24 cellular contexts compared by ENCODE assay signal in genomic region chr14:102418169-102418852, GRCh38. TPM values are rescaled to one million over a fixed set of nuclear protein-coding genes. Genes with fewer than 3 reads are reported as not detected.
A peak's percentile ranks its signal among the peaks of the same experiment; 100 is the strongest.
DNase-seq lines count a peak whose midpoint lies in the region; ATAC-seq, FAIRE-seq and TF ChIP-seq lines count a peak whose summit lies in the region.
"Had no signal": no experiment of that assay in that cellular context is flagged by ENCODE, and none has a peak within 500 bp of the region (broad histone marks: within the 10 kb centered on the region; RNA-seq: fewer than 3 reads in every experiment).

No MANE protein-coding gene starts in this region.

- no peak overlapping the region for H2AFZ ChIP-seq in GM23338
- no peak overlapping the region for H2AFZ ChIP-seq in K562 (ENCODE audit: low read depth, low read length)
- H2AFZ ChIP-seq in trophoblast cell (ENCODE audit: insufficient read depth, low read length, poor library complexity), result no peak overlapping the region

- no peaks in the 10 kb centered on the region for H3F3A ChIP-seq in GM23338 (replicated peaks; ENCODE audit: low read depth)

- no peaks in the 10 kb centered on the region for H3K79me2 ChIP-seq in GM23338 (replicated peaks; ENCODE audit: insufficient read depth)
- H3K79me2 ChIP-seq in K562 (ENCODE audit: control insufficient read depth, insufficient read depth, low read length), result no peaks in the 10 kb centered on the region
- no peaks in the 10 kb centered on the region for H3K79me2 ChIP-seq in trophoblast cell (ENCODE audit: control insufficient read depth, insufficient read depth, low read length, poor library complexity)

- ATAC-seq in GM23338, result peak; percentile 22
- peak; percentile 74 for ATAC-seq in K562
- peak; percentile 24 for ATAC-seq in esophagus mucosa
- ATAC-seq in GM21723 (IDR thresholded peaks at IDR 0.05; ENCODE audit: unreplicated experiment), result no peak
- no peak for ATAC-seq in GM21717 (IDR thresholded peaks at IDR 0.05; ENCODE audit: unreplicated experiment)
- no peak for ATAC-seq in stimulated activated naive CD8-positive, alpha-beta T cell treated with anti-CD3 and anti-CD28 coated beads, Interleukin-15, amount 100 ng/mL, for 72 hours
- ATAC-seq: activated CD8-positive, alpha-beta T cell treated with anti-CD3 and anti-CD28 coated beads for 36 hours; stimulated activated naive CD8-positive, alpha-beta T cell treated with anti-CD3 and anti-CD28 coated beads, Interleukin-15, Interleukin-2, amounts not matched to agents 100 U/mL and 50 U/mL, for 24 hours; T-cell had no signal

- H3K18ac ChIP-seq in trophoblast cell (ENCODE audit: low read length), result no peak overlapping the region

- H3K36me3 ChIP-seq in GM23338 (ENCODE audit: insufficient read depth) (no peaks in the 10 kb centered on the region), K562 (ENCODE audit: control insufficient read depth, insufficient read depth, low read length) (no peaks in the 10 kb centered on the region), trophoblast cell (ENCODE audit: control insufficient read depth in 1 of 2, insufficient read depth in 2 of 2, low read length in 2 of 2) (peaks cover 4 to 20% of the 10 kb centered on the region in 2 experiments)

- no TSS peak for BruUV-seq in K562 (replicated peaks; lab: Mats Ljungman, UMichigan)

- POLR2A ChIA-PET in K562 (lab: Yijun Ruan, JAX), result interaction anchor here (0.6 to 1.2 kb wide), 4 partner anchors 15 to 202 kb away, joined by 3 to 4 read pairs (median 4); no protein-coding TSS in a partner anchor

- H2BK12ac ChIP-seq in trophoblast cell (ENCODE audit: low read length), result no peak overlapping the region

- peak overlapping the region; percentile 40 for H4K12ac ChIP-seq in trophoblast cell (ENCODE audit: low read depth, low read length)

- TF ChIP-seq RAD21 in K562 (CRISPR knock-in tag; conservative IDR thresholded peaks at IDR 0.05 in 1 of 2, IDR thresholded peaks at IDR 0.05 in 1 of 2), result no peak

- no peak overlapping the region for H4K91ac ChIP-seq in trophoblast cell (ENCODE audit: low read depth, low read length)

- H3K27me3 ChIP-seq in GM23338 (ENCODE audit: insufficient read depth) (no peaks in the 10 kb centered on the region), K562 (ENCODE audit: control insufficient read depth in 2 of 2, insufficient read depth in 2 of 2, low read length in 2 of 2) (peaks cover 0 to 11% of the 10 kb centered on the region in 2 experiments; a peak in 2 of 5 replicates), trophoblast cell (ENCODE audit: insufficient read depth, low read length) (no peaks in the 10 kb centered on the region)
- H3K27me3 ChIP-seq: BLaER1, heart left ventricle, neutrophil, tibial nerve had no signal

- TF ChIP-seq POLR2A in K562 (conservative IDR thresholded peaks at IDR 0.05), result no peak

- intact Hi-C loops in K562 (cut with micrococcal nuclease), result no loop called here

- peaks cover 5% of the 10 kb centered on the region for H3K27me3 Mint-ChIP-seq in GM23338 (ENCODE audit: insufficient read depth, low read depth, poor library complexity)
- no peaks in the 10 kb centered on the region for H3K27me3 Mint-ChIP-seq in stimulated activated naive CD8-positive, alpha-beta T cell treated with anti-CD3 and anti-CD28 coated beads, Interleukin-15, amount 100 ng/mL, for 72 hours
- H3K27me3 Mint-ChIP-seq: activated CD8-positive, alpha-beta T cell treated with anti-CD3 and anti-CD28 coated beads for 36 hours; activated naive CD8-positive, alpha-beta T cell treated with anti-CD3 and anti-CD28 coated beads, Interleukin-2, amount 10 ng/mL, durations not matched to agents 7 days and 5 days; T-cell had no signal

- H4K8ac ChIP-seq in trophoblast cell (ENCODE audit: low read depth, low read length), result no peak overlapping the region

- no peaks in the 10 kb centered on the region for H3K9me3 Mint-ChIP-seq in GM23338
- no peaks in the 10 kb centered on the region for H3K9me3 Mint-ChIP-seq in stimulated activated naive CD8-positive, alpha-beta T cell treated with anti-CD3 and anti-CD28 coated beads, Interleukin-15, amount 100 ng/mL, for 72 hours
- H3K9me3 Mint-ChIP-seq: activated CD8-positive, alpha-beta T cell treated with anti-CD3 and anti-CD28 coated beads for 36 hours; activated naive CD8-positive, alpha-beta T cell treated with anti-CD3 and anti-CD28 coated beads, Interleukin-2, amount 10 ng/mL, durations not matched to agents 7 days and 5 days; T-cell had no signal

- peak overlapping the region; percentile 82 for H3K27ac Mint-ChIP-seq in GM23338
- H3K27ac Mint-ChIP-seq in stimulated activated naive CD8-positive, alpha-beta T cell treated with anti-CD3 and anti-CD28 coated beads, Interleukin-15, amount 100 ng/mL, for 72 hours, result peak overlapping the region in 1 of 2 donors; percentile 42
- H3K27ac Mint-ChIP-seq: activated CD8-positive, alpha-beta T cell treated with anti-CD3 and anti-CD28 coated beads for 36 hours; T-cell had no signal

- no peak overlapping the region for H3K14ac ChIP-seq in trophoblast cell (ENCODE audit: low read length)

- TF ChIP-seq EP300 in K562 (IDR thresholded peaks at IDR 0.05; ENCODE audit: low read length), result no peak

- H3K36me3 Mint-ChIP-seq in GM23338 (ENCODE audit: low read depth), result peaks cover 2% of the 10 kb centered on the region; the same call in 2 of the 3 replicates

- peak in 1 of 2 experiments; percentile 24; a peak in 2 of 4 replicates for TF ChIP-seq CTCF in GM23338 (conservative IDR thresholded peaks at IDR 0.05; ENCODE audit: low read depth in 2 of 2)
- TF ChIP-seq CTCF in K562 (IDR thresholded peaks at IDR 0.05 in 2 of 3, conservative IDR thresholded peaks at IDR 0.05 in 1 of 3; ENCODE audit: insufficient read depth in 2 of 3, low read depth in 1 of 3, low read length in 3 of 3), result peak in 1 of 3 experiments; percentile 4; a peak in 1 of 6 replicates

- CTCF ChIA-PET in K562 (lab: Yijun Ruan, JAX; ENCODE audit: low intra/inter-chr PET ratio), result no interaction called here

- H3K23ac ChIP-seq in trophoblast cell (ENCODE audit: low read length), result no peak overlapping the region

- H4K20me1 ChIP-seq in GM23338 (replicated peaks; ENCODE audit: insufficient read depth), result no peaks in the 10 kb centered on the region
- H4K20me1 ChIP-seq in K562 (replicated peaks; ENCODE audit: control insufficient read depth, insufficient read depth, low read length), result no peaks in the 10 kb centered on the region
- H4K20me1 ChIP-seq: BLaER1 had no signal

- no peak overlapping the region for H3K4me2 ChIP-seq in GM23338
- peak overlapping the region; percentile 46 for H3K4me2 ChIP-seq in K562 (ENCODE audit: insufficient read depth, low read length)
- H3K4me2 ChIP-seq in trophoblast cell (ENCODE audit: low read length), result no peak overlapping the region
- H3K4me2 ChIP-seq: BLaER1, KMS-11 had no signal

- DNase-seq in GM23338 (ENCODE audit: low spot score) (no peak), K562 (ENCODE audit: extremely low read depth in 1 of 4, low spot score in 3 of 4) (peak in 1 of 4 experiments; percentile 6), trophoblast cell (no peak), pons (ENCODE audit: low spot score) (no peak)
- DNase-seq in stimulated activated naive CD8-positive, alpha-beta T cell treated with anti-CD3 and anti-CD28 coated beads, Interleukin-15, amount 100 ng/mL, for 72 hours, result no peak
- DNase-seq: activated CD8-positive, alpha-beta T cell treated with anti-CD3 and anti-CD28 coated beads for 36 hours; activated gamma-delta T cell; activated naive CD8-positive, alpha-beta T cell treated with anti-CD3 and anti-CD28 coated beads, Interleukin-2, amount 10 ng/mL, durations not matched to agents 7 days and 5 days; activated T-cell treated with anti-CD3 and anti-CD28 coated beads for 4 hours; effector CD8-positive, alpha-beta T cell; heart left ventricle; NCI-H1417 treated with DMSO at 0.1 percent for 48 hours; NCI-H345; NCI-H774; stimulated activated naive CD8-positive, alpha-beta T cell treated with anti-CD3 and anti-CD28 coated beads, Interleukin-15, Interleukin-2, amounts not matched to agents 100 U/mL and 50 U/mL, for 24 hours; T-cell had no signal

- H3K4me1 Mint-ChIP-seq in GM23338, result peaks cover 15% of the 10 kb centered on the region
- no peaks in the 10 kb centered on the region for H3K4me1 Mint-ChIP-seq in stimulated activated naive CD8-positive, alpha-beta T cell treated with anti-CD3 and anti-CD28 coated beads, Interleukin-15, amount 100 ng/mL, for 72 hours
- H3K4me1 Mint-ChIP-seq: activated naive CD8-positive, alpha-beta T cell treated with anti-CD3 and anti-CD28 coated beads, Interleukin-2, amount 10 ng/mL, durations not matched to agents 7 days and 5 days had no signal

- H2BK120ac ChIP-seq in trophoblast cell (ENCODE audit: insufficient read depth, low read length, poor library complexity), result no peak overlapping the region

- H3K4me3 ChIP-seq in GM23338 (no peak overlapping the region), K562 (no peak overlapping the region), trophoblast cell (ENCODE audit: low read depth, low read length) (no peak overlapping the region)
- H3K4me3 ChIP-seq: BLaER1, heart left ventricle, lung, tibial nerve had no signal

- H3K4me1 ChIP-seq in GM23338 (ENCODE audit: insufficient read depth) (no peaks in the 10 kb centered on the region), K562 (replicated peaks in 1 of 2; ENCODE audit: control insufficient read depth in 2 of 2, insufficient read depth in 2 of 2, low read length in 2 of 2) (peaks cover 6 to 19% of the 10 kb centered on the region in 2 experiments; a peak in 3 of 5 replicates), trophoblast cell (ENCODE audit: control insufficient read depth in 1 of 2, insufficient read depth in 2 of 2, low read length in 2 of 2) (no peaks in the 10 kb centered on the region)
- H3K4me1 ChIP-seq: BLaER1, heart left ventricle had no signal

- H3K79me1 ChIP-seq in trophoblast cell (ENCODE audit: low read length), result no peaks in the 10 kb centered on the region

- H3K4me3 Mint-ChIP-seq in GM23338, result no peak overlapping the region
- H3K4me3 Mint-ChIP-seq in stimulated activated naive CD8-positive, alpha-beta T cell treated with anti-CD3 and anti-CD28 coated beads, Interleukin-15, amount 100 ng/mL, for 72 hours, result no peak overlapping the region
- H3K4me3 Mint-ChIP-seq: activated CD8-positive, alpha-beta T cell treated with anti-CD3 and anti-CD28 coated beads for 36 hours; activated naive CD8-positive, alpha-beta T cell treated with anti-CD3 and anti-CD28 coated beads, Interleukin-2, amount 10 ng/mL, durations not matched to agents 7 days and 5 days; T-cell had no signal

- no peak overlapping the region for H2BK5ac ChIP-seq in trophoblast cell (ENCODE audit: low read depth, low read length, poor library complexity)

- no peaks in the 10 kb centered on the region for H3K9me2 ChIP-seq in GM23338 (ENCODE audit: insufficient read depth)

- no peak overlapping the region for H3K27ac ChIP-seq in GM23338 (ENCODE audit: low read depth)
- no peak overlapping the region for H3K27ac ChIP-seq in K562 (ENCODE audit: extremely low read depth, low read depth, low read length)
- no peak overlapping the region for H3K27ac ChIP-seq in trophoblast cell (ENCODE audit: low read depth, low read length)
- H3K27ac ChIP-seq: BLaER1, heart left ventricle, KMS-11, neutrophil, tibial nerve had no signal

- in situ Hi-C loops in K562 (cut with MboI), result no loop called here

- FAIRE-seq in K562 (lab: Jason Lieb, UNC), result no peak

- H2AK5ac ChIP-seq in trophoblast cell (ENCODE audit: low read length), result no peak overlapping the region

- H3K9me3 ChIP-seq in K562 (replicated peaks; ENCODE audit: control insufficient read depth, insufficient read depth, low read depth, low read length) (no peaks in the 10 kb centered on the region), trophoblast cell (ENCODE audit: insufficient read depth, low read depth, low read length) (no peaks in the 10 kb centered on the region)
- H3K9me3 ChIP-seq: BLaER1, heart left ventricle, neutrophil, tibial nerve had no signal

- no peaks in the 10 kb centered on the region for H3K9me1 ChIP-seq in K562 (ENCODE audit: control insufficient read depth, insufficient read depth, low read length)

- H3K9ac ChIP-seq in K562 (ENCODE audit: insufficient read depth in 1 of 2, low read depth in 2 of 2, low read length in 2 of 2) (no peak overlapping the region; a peak in 1 of 4 replicates), trophoblast cell (ENCODE audit: low read length) (no peak overlapping the region)
- H3K9ac ChIP-seq: BLaER1, KMS-11 had no signal

- WGBS in K562 (ENCODE audit: insufficient coverage, low coverage, missing lambda C conversion rate), result 21% methylated on average over 12 of the region's 14 CpGs
- WGBS in trophoblast cell (ENCODE audit: extremely low coverage, insufficient coverage, insufficient read length), result no CpG with 5 or more reads among the region's 14 CpGs

- H3K4ac ChIP-seq in trophoblast cell (ENCODE audit: low read depth, low read length), result no peak overlapping the region

RNA-seq across cellular contexts. Expression of gene TECPR2, which starts 55.6 kb away (rescaled TPM):
- 16.9 and 20.5 TPM in 2 replicates for total RNA-seq in GM23338 (2014; rRNA removed; shearing (Covaris generic))
- 4.8 and 5.2 TPM in 2 replicates for polyA plus RNA-seq in GM23338 (2016; fragmentation: Nextera tagmentation; extraction: Ambion mirVana)
- 6.6 and 6.9 TPM in 2 replicates for total RNA-seq in K562 (2011; cell fraction: chromatin; rRNA removed; ENCODE audit: low replicate concordance)
- total RNA-seq in K562 (2011; cell fraction: nucleolus; rRNA removed), result 3.2 and 5.3 TPM in 2 replicates
- 1.8 and 3.7 TPM in 2 replicates for total RNA-seq in K562 (2011; cell fraction: nucleoplasm; rRNA removed)
- total RNA-seq in K562 (2014; rRNA removed), result 0.54 and 1.8 TPM in 2 replicates
- 1.0 and 1.1 TPM in 2 replicates for total RNA-seq in K562 (2014; rRNA removed; fragmentation: Illumina TruSeq; extraction: Trizol)
- 0.83 and 1.2 TPM in 2 replicates for total RNA-seq in K562 (2015; rRNA removed; fragmentation: Illumina TruSeq; extraction: Trizol)
- 1.7 and 3.0 TPM in 2 replicates for total RNA-seq in K562 (2021)
- 1.0 and 1.4 TPM in 2 replicates for polyA plus RNA-seq in K562 (2011; rRNA removed)
- 0.65 and 1.3 TPM in 2 replicates for polyA plus RNA-seq in K562 (2011; cell fraction: cytosol; rRNA removed)
- polyA plus RNA-seq in K562 (2011; cell fraction: nucleus; rRNA removed), result 1.8 and 2.9 TPM in 2 replicates
- 1.2 and 1.9 TPM in 2 replicates for polyA plus RNA-seq in K562 (2012)
- 0.65 and 0.96 TPM in 2 replicates for polyA plus RNA-seq in K562 (2014; fragmentation: Illumina TruSeq; extraction: Trizol)
- under 1 TPM; 0.04 to 0.13 TPM for polyA plus RNA-seq in K562 (2014; fragmentation: Nextera tagmentation; extraction: Ambion mirVana)
- 0.62 and 1.1 TPM in 2 replicates for polyA plus RNA-seq in K562 (2014; rRNA removed)
- polyA minus RNA-seq in K562 (2011; rRNA and poly(A)+ RNA removed), result 1.9 and 2.3 TPM in 2 replicates
- polyA minus RNA-seq in K562 (2011; cell fraction: cytosol; rRNA and poly(A)+ RNA removed), result 0.82 and 2.5 TPM in 2 replicates
- polyA minus RNA-seq in K562 (2011; cell fraction: nucleus; rRNA and poly(A)+ RNA removed), result 2.0 and 3.1 TPM in 2 replicates
- total RNA-seq in esophagus mucosa, result 10.9 TPM
- 6.6 and 6.9 TPM in 2 replicates for polyA plus RNA-seq in trophoblast cell (2013)

RNA-seq across cellular contexts. Expression of gene CINP, which starts 55.6 kb away (rescaled TPM):
- 54.0 and 65.4 TPM in 2 replicates for total RNA-seq in GM23338 (2014; rRNA removed; shearing (Covaris generic))
- 63.1 and 64.9 TPM in 2 replicates for polyA plus RNA-seq in GM23338 (2016; fragmentation: Nextera tagmentation; extraction: Ambion mirVana)
- total RNA-seq in K562 (2011; cell fraction: chromatin; rRNA removed; ENCODE audit: low replicate concordance), result 24.7 and 34.2 TPM in 2 replicates
- 17.8 and 18.5 TPM in 2 replicates for total RNA-seq in K562 (2011; cell fraction: nucleolus; rRNA removed)
- 23.9 and 27.1 TPM in 2 replicates for total RNA-seq in K562 (2011; cell fraction: nucleoplasm; rRNA removed)
- 47.7 and 56.1 TPM in 2 replicates for total RNA-seq in K562 (2014; rRNA removed)
- 39.3 and 44.7 TPM in 2 replicates for total RNA-seq in K562 (2014; rRNA removed; fragmentation: Illumina TruSeq; extraction: Trizol)
- 40.1 and 41.2 TPM in 2 replicates for total RNA-seq in K562 (2015; rRNA removed; fragmentation: Illumina TruSeq; extraction: Trizol)
- total RNA-seq in K562 (2021), result 41.2 and 41.8 TPM in 2 replicates
- polyA plus RNA-seq in K562 (2011; rRNA removed), result 40.8 and 43.7 TPM in 2 replicates
- polyA plus RNA-seq in K562 (2011; cell fraction: cytosol; rRNA removed), result 46.2 and 84.1 TPM in 2 replicates
- 15.0 and 17.6 TPM in 2 replicates for polyA plus RNA-seq in K562 (2011; cell fraction: nucleus; rRNA removed)
- polyA plus RNA-seq in K562 (2012), result 37.8 and 38.6 TPM in 2 replicates
- 56.5 and 62.4 TPM in 2 replicates for polyA plus RNA-seq in K562 (2014; fragmentation: Illumina TruSeq; extraction: Trizol)
- polyA plus RNA-seq in K562 (2014; fragmentation: Nextera tagmentation; extraction: Ambion mirVana), result 10 to 100 TPM; 36.3 to 63.2 TPM
- polyA plus RNA-seq in K562 (2014; rRNA removed), result 54.2 and 54.5 TPM in 2 replicates
- 26.9 and 36.0 TPM in 2 replicates for polyA minus RNA-seq in K562 (2011; rRNA and poly(A)+ RNA removed)
- 15.5 and 16.7 TPM in 2 replicates for polyA minus RNA-seq in K562 (2011; cell fraction: cytosol; rRNA and poly(A)+ RNA removed)
- polyA minus RNA-seq in K562 (2011; cell fraction: nucleus; rRNA and poly(A)+ RNA removed), result 7.1 and 10.9 TPM in 2 replicates
- total RNA-seq in esophagus mucosa, result 29.6 TPM
- 22.1 and 23.0 TPM in 2 replicates for polyA plus RNA-seq in trophoblast cell (2013)

Comparison
In these comparisons a context has a peak if more than half of its experiments do, and no peak if none do; other contexts are left out.
1. ATAC-seq: peak in GM23338 (single experiment), K562 (single experiment) and esophagus mucosa (single experiment); none in GM21723 (single experiment), GM21717 (single experiment) and stimulated activated naive CD8-positive, alpha-beta T cell treated with anti-CD3 and anti-CD28 coated beads, Interleukin-15, amount 100 ng/mL, for 72 hours (single experiment).